Comparison of ENCODE assay signal across 8 cellular contexts in the genomic region with DNA sequence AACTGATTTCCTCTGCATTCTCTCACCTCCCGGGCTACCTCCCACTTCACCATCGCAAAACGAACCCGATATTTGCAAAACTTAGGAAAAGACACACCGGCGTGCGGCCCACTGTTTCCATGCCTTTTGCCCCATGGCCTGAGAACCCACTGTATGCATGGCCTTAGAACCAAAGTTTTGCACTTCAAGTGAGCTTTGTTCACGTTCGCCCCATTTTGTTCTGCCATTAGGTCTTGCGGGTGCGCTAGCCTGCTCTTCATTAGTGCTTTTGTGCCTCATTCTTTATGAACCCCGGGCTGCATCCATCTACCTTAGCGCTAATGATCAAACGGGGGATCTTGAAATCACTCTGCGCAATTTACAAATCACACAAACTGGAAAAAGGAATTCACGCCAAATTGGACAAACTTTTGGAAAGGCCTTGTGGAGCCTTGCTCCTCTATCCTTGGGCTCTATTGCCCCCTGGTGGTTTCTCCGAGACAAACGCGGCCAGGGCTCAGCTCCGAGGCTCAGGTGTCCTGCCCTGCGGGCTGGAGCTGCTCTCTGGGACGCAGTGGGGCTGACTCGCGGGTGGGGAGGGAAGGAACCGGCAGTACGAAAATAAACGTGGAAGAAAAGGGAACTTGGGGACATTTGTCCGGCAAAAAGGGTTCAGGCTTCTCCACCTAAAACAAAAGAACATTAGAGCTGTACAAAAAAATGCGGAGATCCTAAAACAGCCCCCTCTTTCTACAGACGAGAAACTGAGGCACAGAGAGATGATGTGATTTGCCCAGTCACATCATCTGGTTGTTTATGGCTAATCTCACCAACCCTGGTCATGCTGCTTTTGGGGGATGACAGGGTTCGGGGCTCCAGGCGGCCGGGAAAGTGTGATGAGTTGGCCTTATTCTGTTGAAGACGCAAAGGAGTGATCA.
DNase-seq lines count a peak whose midpoint lies in the region; ATAC-seq and TF ChIP-seq lines count a peak whose summit lies in the region.

No MANE protein-coding gene starts in this region.

- no peak overlapping the region for H3K27ac Mint-ChIP-seq in endodermal cell
- peak overlapping the region; percentile 56 for H3K27ac Mint-ChIP-seq in memory B cell

- H3K4me3 ChIP-seq in endodermal cell (ENCODE audit: low read length): peak overlapping the region; percentile 53

- peaks cover 11% of the 10 kb centered on the region for H3K4me1 Mint-ChIP-seq in endodermal cell
- H3K4me1 Mint-ChIP-seq in memory B cell: peaks cover 2% of the 10 kb centered on the region

- no peaks in the 10 kb centered on the region for H3K36me3 ChIP-seq in endodermal cell (ENCODE audit: control insufficient read depth, insufficient read depth, low read length)

- 41 to 51% methylated on average over 26 to 34 of the region's 34 CpGs for WGBS in endodermal cell (ENCODE audit: insufficient coverage in 1 of 2, insufficient read length in 1 of 2), 2 experiments

- no peaks in the 10 kb centered on the region for H3K9me3 Mint-ChIP-seq in endodermal cell
- H3K9me3 Mint-ChIP-seq in memory B cell: no peaks in the 10 kb centered on the region

- peaks cover 29% of the 10 kb centered on the region for H3K27me3 ChIP-seq in endodermal cell (ENCODE audit: control insufficient read depth, insufficient read depth, low read length, poor library complexity, severe bottlenecking)

- H3K27ac ChIP-seq in endodermal cell (ENCODE audit: low read depth, low read length): peak overlapping the region; percentile 90

- peak; percentile 49 for ATAC-seq in HG03196 (IDR thresholded peaks at IDR 0.05; ENCODE audit: unreplicated experiment)
- ATAC-seq in memory B cell (ENCODE audit: low read depth): peak; percentile 64

- H3K36me3 Mint-ChIP-seq in endodermal cell (ENCODE audit: low read depth) (no peaks in the 10 kb centered on the region), memory B cell (no peaks in the 10 kb centered on the region)

- H3K27me3 Mint-ChIP-seq in endodermal cell (ENCODE audit: insufficient read depth) (peaks cover 32% of the 10 kb centered on the region), memory B cell (peaks cover 14% of the 10 kb centered on the region)

- no peaks in the 10 kb centered on the region for H3K9me3 ChIP-seq in endodermal cell (ENCODE audit: control insufficient read depth, low read length)

- DNase-seq in NCI-H524 (lab: John Stamatoyannopoulos, UW) (peak; percentile 74 to 80), NCI-H524 treated with DMSO at 0.1 percent for 48 hours (lab: John Stamatoyannopoulos, UW) (no peak), NCI-H510A treated with DMSO at 0.1 percent for 48 hours (lab: John Stamatoyannopoulos, UW) (peak; percentile 79), endodermal cell (peak; percentile 96), memory B cell (ENCODE audit: low spot score in 2 of 2) (peak; percentile 65 to 67)
- DNase-seq in activated CD4-positive, alpha-beta T cell treated with anti-CD3 and anti-CD28 coated beads, Interleukin-2, amount 50 U/mL, for 48 hours: peak; percentile 70 to 80
- DNase-seq in stimulated activated CD8-positive, alpha-beta memory T cell treated with anti-CD3 and anti-CD28 coated beads, Interleukin-4, amount 100 ng/mL, for 48 hours: peak; percentile 80

- H3K4me1 ChIP-seq in endodermal cell (ENCODE audit: control insufficient read depth, insufficient read depth, low read length): peaks cover 4% of the 10 kb centered on the region

- peak; percentile 96 for TF ChIP-seq CTCF in endodermal cell (conservative IDR thresholded peaks at IDR 0.05)

- H3K9ac ChIP-seq in endodermal cell (ENCODE audit: extremely low read depth, low read length, poor library complexity, severe bottlenecking): no peak overlapping the region

- peak overlapping the region; percentile 50 for H3K4me3 Mint-ChIP-seq in endodermal cell
- peak overlapping the region; percentile 58 for H3K4me3 Mint-ChIP-seq in memory B cell
